In genomic region chr19:35909684-35910035, GRCh38 we compare ENCODE assay signal across 16 cellular contexts. TPM values are rescaled to one million over a fixed set of nuclear protein-coding genes. Genes with fewer than 3 reads are reported as not detected.
DNase-seq lines count a peak whose midpoint lies in the region; ATAC-seq, FAIRE-seq and TF ChIP-seq lines count a peak whose summit lies in the region.
"Had no signal": no experiment of that assay in that cellular context is flagged by ENCODE, and none has a peak within 500 bp of the region (broad histone marks: within the 10 kb centered on the region; RNA-seq: fewer than 3 reads in every experiment).

No MANE protein-coding gene starts in this region.

- no peaks in the 10 kb centered on the region for H3K79me2 ChIP-seq in OCI-LY7 (ENCODE audit: insufficient read depth, low read depth, low read length)

- DNase-seq in GM10266 (ENCODE audit: extremely low spot score) = peak; percentile 10
- DNase-seq in OCI-LY7 (ENCODE audit: low spot score) = no peak
- peak; percentile 74 for DNase-seq in kidney
- no peak for DNase-seq in spleen
- no peak for DNase-seq in Kasumi-1 (lab: John Stamatoyannopoulos, UW)
- no peak for DNase-seq in dedifferentiated amniotic fluid mesenchymal stem cell (ENCODE audit: extremely low spot score)
- DNase-seq in frontal cortex (ENCODE audit: low spot score in 2 of 2) = no peak
- DNase-seq: brain microvascular endothelial cell, NCI-H69 had no signal

- H3K36me3 ChIP-seq in OCI-LY7 (ENCODE audit: insufficient read depth, low read length) (no peaks in the 10 kb centered on the region), kidney (ENCODE audit: control insufficient read depth in 1 of 2, insufficient read depth in 2 of 2, low read length in 2 of 2) (no peaks in the 10 kb centered on the region), spleen (peaks cover 0 to 14% (median 0%) of the 10 kb centered on the region in 6 donors)
- H3K36me3 ChIP-seq: brain microvascular endothelial cell, vagina had no signal

- H3K27me3 ChIP-seq in spleen (replicated peaks in 1 of 7) = no peaks in the 10 kb centered on the region
- H3K27me3 ChIP-seq: brain microvascular endothelial cell, vagina had no signal

- ATAC-seq in GM19035 (IDR thresholded peaks at IDR 0.05; ENCODE audit: unreplicated experiment) = no peak

- H3K4me2 ChIP-seq in OCI-LY7 (ENCODE audit: low read length) = peak overlapping the region; percentile 55

- peak overlapping the region; percentile 64 for H3K27ac ChIP-seq in OCI-LY7 (ENCODE audit: low read depth, low read length, poor library complexity, severe bottlenecking)
- no peak overlapping the region for H3K27ac ChIP-seq in kidney (ENCODE audit: low read depth in 2 of 2, low read length in 2 of 2)
- H3K27ac ChIP-seq in spleen = peak overlapping the region; percentile 21 to 99 (median 96)
- H3K27ac ChIP-seq: brain microvascular endothelial cell, vagina had no signal

- TF ChIP-seq CTCF in GM10266 (IDR thresholded peaks at IDR 0.05; ENCODE audit: control insufficient read depth, insufficient read depth, low read depth, missing control alignments) (no peak), OCI-LY7 (conservative IDR thresholded peaks at IDR 0.05; ENCODE audit: low read length) (no peak), kidney (IDR thresholded peaks at IDR 0.05; ENCODE audit: borderline replicate concordance, extremely low read depth, insufficient read depth) (no peak), spleen (IDR thresholded peaks at IDR 0.05 in 8 of 11, conservative IDR thresholded peaks at IDR 0.05 in 3 of 11) (no peak)

- peaks cover 43% of the 10 kb centered on the region for H3K4me1 ChIP-seq in OCI-LY7 (ENCODE audit: insufficient read depth, low read length, poor library complexity, severe bottlenecking)
- no peaks in the 10 kb centered on the region for H3K4me1 ChIP-seq in kidney (ENCODE audit: control insufficient read depth in 1 of 2, insufficient read depth in 1 of 2, low read depth in 1 of 2, low read length in 2 of 2)
- H3K4me1 ChIP-seq in spleen = peaks cover 0 to 100% (median 49%) of the 10 kb centered on the region in 6 donors
- H3K4me1 ChIP-seq: vagina had no signal

- 41 to 61% (median 52%) methylated on average over 6 of the region's 6 CpGs for WGBS in spleen, 5 donors

- CTCF ChIA-PET in OCI-LY7 (lab: Charles Lee; ENCODE audit: unreplicated experiment) = interaction anchor here (0.8 kb wide), 1 partner anchor 26 kb away, joined by 3 read pairs; no protein-coding TSS in a partner anchor

- H3K9ac ChIP-seq in kidney (ENCODE audit: low read length in 2 of 2) = no peak overlapping the region

- POLR2A ChIA-PET in OCI-LY7 (lab: Charles Lee) = no interaction called here

- H3K4me3 ChIP-seq in OCI-LY7 (ENCODE audit: low read depth, low read length, poor library complexity, severe bottlenecking) (peak overlapping the region; percentile 1), kidney (ENCODE audit: low read length in 2 of 2) (no peak overlapping the region), spleen (peak overlapping the region in 1 of 8 donors; percentile 89)
- H3K4me3 ChIP-seq: vagina had no signal

- BruUV-seq in OCI-LY7 (replicated peaks; lab: Mats Ljungman, UMichigan) = no TSS peak

- peak overlapping the region; percentile 78; the same call in 1 of the 2 replicates for H2AFZ ChIP-seq in OCI-LY7 (ENCODE audit: low read length)

- no peaks in the 10 kb centered on the region for H3K9me2 ChIP-seq in OCI-LY7 (ENCODE audit: insufficient read depth, low read length)

- no peak for FAIRE-seq in kidney (lab: Jason Lieb, UNC)
- no peak for FAIRE-seq in frontal cortex (lab: Jason Lieb, UNC)
- FAIRE-seq: endothelial cell of umbilical vein had no signal

- no peaks in the 10 kb centered on the region for H4K20me1 ChIP-seq in OCI-LY7 (ENCODE audit: insufficient read depth, low read length)

- intact Hi-C loops in OCI-LY7 (cut with micrococcal nuclease; ENCODE audit: unreplicated experiment) = no loop called here
- intact Hi-C loops in kidney (cut with DNase I) = no loop called here
- intact Hi-C loops in spleen (cut with DNase I; ENCODE audit: low total_unique reads) = no loop called here

- no peaks in the 10 kb centered on the region for H3K9me3 ChIP-seq in OCI-LY7 (ENCODE audit: low read length)
- no peaks in the 10 kb centered on the region for H3K9me3 ChIP-seq in kidney (ENCODE audit: control insufficient read depth in 1 of 2, low read length in 2 of 2)
- no peaks in the 10 kb centered on the region for H3K9me3 ChIP-seq in spleen
- H3K9me3 ChIP-seq: vagina had no signal

- TF ChIP-seq POLR2A in spleen (IDR thresholded peaks at IDR 0.05) = no peak

RNA-seq across cellular contexts. Expression of gene TYROBP, which starts 1.6 kb away (rescaled TPM):
- total RNA-seq in OCI-LY7 (2014; rRNA removed; shearing (Covaris generic)) = not detected in 2 replicates
- not detected in 2 replicates for total RNA-seq in OCI-LY7 (2022)
- 77.6 TPM for total RNA-seq in kidney
- 64.2 TPM for polyA plus RNA-seq in kidney (ENCODE audit: insufficient read depth, low read depth, low replicate concordance)
- 100 to 1,000 TPM; 292 to 747 (median 403) TPM for total RNA-seq in spleen
- 100 to 1,000 TPM; 281 to 446 (median 285) TPM for polyA plus RNA-seq in spleen
- total RNA-seq in frontal cortex = 2.9 TPM
- total RNA-seq: endothelial cell of umbilical vein; LHCN-M2; neural crest cell; RPMI7951; T-helper 2 cell treated with Interferon-gamma antibody and Interleukin-4, amounts not matched to agents 100 ng/mL and 5 ng/mL, for 36 hours had no signal
- polyA plus RNA-seq: endothelial cell of umbilical vein had no signal

RNA-seq across cellular contexts. Expression of gene HCST, which starts 7.3 kb away (rescaled TPM):
- total RNA-seq in OCI-LY7 (2014; rRNA removed; shearing (Covaris generic)) = 8.1 and 15.0 TPM in 2 replicates
- total RNA-seq in OCI-LY7 (2022) = 25.2 and 36.0 TPM in 2 replicates
- total RNA-seq in kidney = 16.7 TPM
- 10.6 TPM for polyA plus RNA-seq in kidney (ENCODE audit: insufficient read depth, low read depth, low replicate concordance)
- 10 to 100 TPM; 31.5 to 80.4 (median 58.2) TPM for total RNA-seq in spleen
- 100 to 1,000 TPM; 119 to 130 (median 122) TPM for polyA plus RNA-seq in spleen
- 0.41 TPM for total RNA-seq in frontal cortex
- total RNA-seq: endothelial cell of umbilical vein, LHCN-M2, neural crest cell had no signal
- polyA plus RNA-seq: endothelial cell of umbilical vein had no signal

RNA-seq across cellular contexts. Expression of gene NFKBID, which starts 9.3 kb away (rescaled TPM):
- 48.6 and 57.4 TPM in 2 replicates for total RNA-seq in OCI-LY7 (2014; rRNA removed; shearing (Covaris generic))
- 40.5 and 42.6 TPM in 2 replicates for total RNA-seq in OCI-LY7 (2022)
- total RNA-seq in kidney = 23.9 TPM
- polyA plus RNA-seq in kidney (ENCODE audit: insufficient read depth, low read depth, low replicate concordance) = 1.9 TPM
- 10 to 100 TPM; 19.6 to 57.5 (median 30.3) TPM for total RNA-seq in spleen
- polyA plus RNA-seq in spleen = 10 to 100 TPM; 12.6 to 19.7 (median 18.1) TPM
- 2.4 TPM for total RNA-seq in frontal cortex

RNA-seq across cellular contexts. Expression of gene LRFN3, which starts 26.5 kb away (rescaled TPM):
- total RNA-seq in OCI-LY7 (2014; rRNA removed; shearing (Covaris generic)) = 2.8 and 3.1 TPM in 2 replicates
- 3.4 and 6.0 TPM in 2 replicates for total RNA-seq in OCI-LY7 (2022)
- total RNA-seq in kidney = 9.4 TPM
- polyA plus RNA-seq in kidney (ENCODE audit: insufficient read depth, low read depth, low replicate concordance) = 8.2 TPM
- total RNA-seq in spleen = 10 to 100 TPM in 4 of 7 donors, 1 to 10 TPM in 3; 7.8 to 18.2 (median 11.5) TPM
- polyA plus RNA-seq in spleen = 1 to 10 TPM in 2 of 3 donors, under 1 TPM in 1; 0.76 to 8.0 (median 1.2) TPM
- 7.7 TPM for total RNA-seq in frontal cortex

RNA-seq across cellular contexts. Expression of gene APLP1, which starts 41.3 kb away (rescaled TPM):
- 0.13 TPM in 1 of 2 replicates, not detected in the other for total RNA-seq in OCI-LY7 (2014; rRNA removed; shearing (Covaris generic))
- 0.70 and 1.2 TPM in 2 replicates for total RNA-seq in OCI-LY7 (2022)
- 3.8 TPM for total RNA-seq in kidney
- polyA plus RNA-seq in kidney (ENCODE audit: insufficient read depth, low read depth, low replicate concordance) = 13.6 TPM
- total RNA-seq in spleen = 1 to 10 TPM in 3 of 7 donors, under 1 TPM in 2, not detected in 2; 0.57 to 3.6 (median 1.1) TPM
- polyA plus RNA-seq in spleen = 1 to 10 TPM in 2 of 3 donors, under 1 TPM in 1; 0.99 to 2.6 (median 2.4) TPM
- total RNA-seq in frontal cortex = 214 TPM

Comparison
In these comparisons a context has a peak if more than half of its experiments do, and no peak if none do; other contexts are left out.
1. DNase-seq: peak in GM10266 (single experiment) and kidney (single experiment); none in OCI-LY7 (single experiment), spleen (single experiment), Kasumi-1 (0 of 2), dedifferentiated amniotic fluid mesenchymal stem cell (single experiment) and frontal cortex (0 of 2).
2. H3K27ac ChIP-seq: peak in OCI-LY7 (single experiment) and spleen (8 of 8); none in kidney (0 of 2).
3. RNA of gene TYROBP, which starts 1.6 kb away (total RNA-seq): 292 to 747 TPM in spleen and 77.6 TPM in kidney (single experiment); 2.9 TPM in frontal cortex (single experiment) and not detected in OCI-LY7; every median in the first group is over 10 times any median in the second.